In genomic region chr11:3165152-3165705, GRCh38 we compare ENCODE assay signal across 9 cellular contexts. TPM values are rescaled to one million over a fixed set of nuclear protein-coding genes. Genes with fewer than 3 reads are reported as not detected.
DNase-seq lines count a peak whose midpoint lies in the region; ATAC-seq and TF ChIP-seq lines count a peak whose summit lies in the region.
"Had no signal": no experiment of that assay in that cellular context is flagged by ENCODE, and none has a peak within 500 bp of the region (broad histone marks: within the 10 kb centered on the region; RNA-seq: fewer than 3 reads in every experiment).

Gene OSBPL5, minus strand, starts transcription at chr11:3165310. Its CDS starts 36,162 bp downstream, at chr11:3129148.

- ATAC-seq in Right ventricle myocardium inferior = peak; percentile 62

- H3K27me3 ChIP-seq in SJCRH30 (peaks cover 8% of the 10 kb centered on the region; the same call in 1 of the 2 replicates), neutrophil (peaks cover 33% of the 10 kb centered on the region), thymus (ENCODE audit: control insufficient read depth, insufficient read depth) (no peaks in the 10 kb centered on the region)

- H3K27ac ChIP-seq in SJCRH30 (no peak within 1 kb of the TSS), adipose tissue (ENCODE audit: low read depth, low read length) (no peak within 1 kb of the TSS), neutrophil (no peak within 1 kb of the TSS), thymus (ENCODE audit: low read depth) (peak within 1 kb of the TSS; percentile 82)
- H3K27ac ChIP-seq: 22Rv1 had no signal

- 0 to 2% (median 1%) methylated on average over 29 to 62 of the region's 63 CpGs for WGBS in adipose tissue, 3 donors
- 2% methylated on average over 62 of the region's 63 CpGs for WGBS in thymus

- H3K9me3 ChIP-seq in SJCRH30 (replicated peaks) (no peaks in the 10 kb centered on the region), neutrophil (no peaks in the 10 kb centered on the region), thymus (ENCODE audit: control insufficient read depth) (no peaks in the 10 kb centered on the region)

- H3K36me3 ChIP-seq in SJCRH30 (no peaks in the 10 kb centered on the region), neutrophil (no peaks in the 10 kb centered on the region), thymus (ENCODE audit: control insufficient read depth, insufficient read depth) (no peaks in the 10 kb centered on the region)

- intact Hi-C loops in Right ventricle myocardium inferior (cut with DNase I) = no loop called here

- peaks cover 32% of the 10 kb centered on the region for H3K4me1 ChIP-seq in SJCRH30
- peaks cover 32 to 47% of the 10 kb centered on the region in 2 experiments for H3K4me1 ChIP-seq in neutrophil (ENCODE audit: control insufficient read depth in 1 of 2, insufficient read depth in 1 of 2, low read depth in 1 of 2, low read length in 1 of 2)
- H3K4me1 ChIP-seq in thymus (ENCODE audit: control insufficient read depth, insufficient read depth, low read length) = peaks cover 64% of the 10 kb centered on the region

- H3K4me3 ChIP-seq in SJCRH30 (peak within 1 kb of the TSS; percentile 69), neutrophil (ENCODE audit: low read depth in 1 of 2, low read length in 1 of 2) (peak within 1 kb of the TSS; percentile 49 to 52), thymus (ENCODE audit: low read length) (peak within 1 kb of the TSS; percentile 97)

- TF ChIP-seq CTCF in neutrophil (IDR thresholded peaks at IDR 0.05) = no peak

- DNase-seq in DMS 273 (lab: John Stamatoyannopoulos, UW; ENCODE audit: unreplicated experiment) (peak; percentile 84), DMS 273 treated with DMSO at 0.1 percent for 48 hours (lab: John Stamatoyannopoulos, UW) (no peak), SJCRH30 (peak; percentile 66 to 73), Right ventricle myocardium inferior (ENCODE audit: missing footprints) (peak; percentile 91), SK-N-DZ (ENCODE audit: low spot score) (no peak)

RNA-seq across cellular contexts. Expression of gene OSBPL5, which starts in this region (rescaled TPM):
- total RNA-seq in SJCRH30 (2014; rRNA removed; shearing (Covaris generic)) = 6.7 and 8.4 TPM in 2 replicates
- polyA plus RNA-seq in adipose tissue = 10 to 100 TPM in 2 of 3 donors, 1 to 10 TPM in 1; 9.5 to 25.3 (median 19.7) TPM
- 18.4 TPM for total RNA-seq in Right ventricle myocardium inferior
- polyA plus RNA-seq in thymus = 28.2 TPM
- polyA plus RNA-seq in SK-N-DZ (2014; cell fraction: cytosol; rRNA removed) = 8.8 and 13.4 TPM in 2 replicates
- 54.1 and 79.0 TPM in 2 replicates for polyA plus RNA-seq in SK-N-DZ (2014; cell fraction: nucleus; rRNA removed)

Comparison
In these comparisons a context has a peak if more than half of its experiments do, and no peak if none do; other contexts are left out.
1. DNase-seq: peak in DMS 273 (single experiment), SJCRH30 (2 of 2) and Right ventricle myocardium inferior (single experiment); none in DMS 273 treated with DMSO at 0.1 percent for 48 hours (single experiment) and SK-N-DZ (single experiment).
2. Peak in every context shown above with its lines, with median percentiles within 50 percentile points of each other: H3K4me3 ChIP-seq.